ENCODE assay signal across 8 cellular contexts in genomic region chr20:5749512-5750490, GRCh38. TPM values are rescaled to one million over a fixed set of nuclear protein-coding genes. Genes with fewer than 3 reads are reported as not detected.
DNase-seq lines count a peak whose midpoint lies in the region; ATAC-seq and TF ChIP-seq lines count a peak whose summit lies in the region.

Gene SHLD1, plus strand, starts transcription at chr20:5750401. Its CDS starts 22,465 bp downstream, at chr20:5772866.

- peaks cover 5% of the 10 kb centered on the region for H3K36me3 Mint-ChIP-seq in activated CD4-positive, alpha-beta T cell treated with anti-CD3 and anti-CD28 coated beads for 36 hours (ENCODE audit: low read depth)

- CTCF ChIA-PET in activated CD4-positive, alpha-beta T cell treated with anti-CD3 and anti-CD28 coated beads for 36 hours (lab: Charles Lee) = no interaction called here

- peaks cover 19% of the 10 kb centered on the region for H3K4me1 Mint-ChIP-seq in activated CD4-positive, alpha-beta T cell treated with anti-CD3 and anti-CD28 coated beads for 36 hours

- H3K27ac ChIP-seq in cingulate gyrus (ENCODE audit: low read depth, low read length) = peak within 1 kb of the TSS; percentile 69

- DNase-seq in AML-193 (lab: John Stamatoyannopoulos, UW) = peak; percentile 77 to 79
- peak; percentile 95 for DNase-seq in NCI-H510A treated with DMSO at 0.1 percent for 48 hours (lab: John Stamatoyannopoulos, UW)
- peak; percentile 89 for DNase-seq in activated CD4-positive, alpha-beta T cell treated with anti-CD3 and anti-CD28 coated beads for 36 hours
- DNase-seq in left colon = peak; percentile 84 to 86
- DNase-seq in stimulated activated CD4-positive, alpha-beta T cell treated with anti-CD3 and anti-CD28 coated beads, Interleukin-1b, Interleukin-23, amount 100 ng/mL, for 4 hours (ENCODE audit: low read depth in 2 of 2) = peak; percentile 66 to 72

- H3K9me3 Mint-ChIP-seq in activated CD4-positive, alpha-beta T cell treated with anti-CD3 and anti-CD28 coated beads for 36 hours (ENCODE audit: low read depth) = no peaks in the 10 kb centered on the region

- POLR2A ChIA-PET in activated CD4-positive, alpha-beta T cell treated with anti-CD3 and anti-CD28 coated beads for 36 hours (lab: Charles Lee) = interaction anchor here (0.9 kb wide), 1 partner anchor 35 kb away, joined by 3 read pairs; no protein-coding TSS in a partner anchor

- peak within 1 kb of the TSS; percentile 86 for H3K4me3 Mint-ChIP-seq in activated CD4-positive, alpha-beta T cell treated with anti-CD3 and anti-CD28 coated beads for 36 hours

- TF ChIP-seq POLR2A in GM19099 (IDR thresholded peaks at IDR 0.05; ENCODE audit: extremely low read depth, insufficient read length, low read depth) = peak; percentile 73

- H3K27ac Mint-ChIP-seq in activated CD4-positive, alpha-beta T cell treated with anti-CD3 and anti-CD28 coated beads for 36 hours = peak within 1 kb of the TSS; percentile 94

- ATAC-seq in HG03432 (IDR thresholded peaks at IDR 0.05; ENCODE audit: unreplicated experiment) (peak; percentile 91), left colon (peak; percentile 86)
- peak; percentile 98 for ATAC-seq in activated CD4-positive, alpha-beta T cell treated with anti-CD3 and anti-CD28 coated beads for 36 hours

- intact Hi-C loops in activated CD4-positive, alpha-beta T cell treated with anti-CD3 and anti-CD28 coated beads for 36 hours (cut with DNase I, micrococcal nuclease) = loop anchor here (1.0 to 10.0 kb wide), 5 partner anchors 32 to 625 kb away; partner anchors contain the start of genes CDS2 (in 1 of the 2), MCM8 (in 1 of the 2) and TRMT6 (in 1 of the 2)
- intact Hi-C loops in left colon (cut with DNase I, micrococcal nuclease) = loop anchor here in 1 of 2 donors (5.0 kb wide), 1 partner anchor 142 kb away; no protein-coding TSS in a partner anchor

- no peaks in the 10 kb centered on the region for H3K27me3 Mint-ChIP-seq in activated CD4-positive, alpha-beta T cell treated with anti-CD3 and anti-CD28 coated beads for 36 hours

RNA-seq across cellular contexts. Expression of gene SHLD1, which starts in this region (rescaled TPM):
- 10 to 100 TPM; 10.4 to 10.5 TPM for total RNA-seq in activated CD4-positive, alpha-beta T cell treated with anti-CD3 and anti-CD28 coated beads for 36 hours
- total RNA-seq in left colon = 10 to 100 TPM in 1 of 2 donors, 1 to 10 TPM in 1; 8.1 to 10.5 TPM

Comparison
In these comparisons a context has a peak if more than half of its experiments do, and no peak if none do; other contexts are left out.
1. Peak in every context shown above with its lines: DNase-seq, ATAC-seq and H3K27ac ChIP-seq.